In the genomic region with DNA sequence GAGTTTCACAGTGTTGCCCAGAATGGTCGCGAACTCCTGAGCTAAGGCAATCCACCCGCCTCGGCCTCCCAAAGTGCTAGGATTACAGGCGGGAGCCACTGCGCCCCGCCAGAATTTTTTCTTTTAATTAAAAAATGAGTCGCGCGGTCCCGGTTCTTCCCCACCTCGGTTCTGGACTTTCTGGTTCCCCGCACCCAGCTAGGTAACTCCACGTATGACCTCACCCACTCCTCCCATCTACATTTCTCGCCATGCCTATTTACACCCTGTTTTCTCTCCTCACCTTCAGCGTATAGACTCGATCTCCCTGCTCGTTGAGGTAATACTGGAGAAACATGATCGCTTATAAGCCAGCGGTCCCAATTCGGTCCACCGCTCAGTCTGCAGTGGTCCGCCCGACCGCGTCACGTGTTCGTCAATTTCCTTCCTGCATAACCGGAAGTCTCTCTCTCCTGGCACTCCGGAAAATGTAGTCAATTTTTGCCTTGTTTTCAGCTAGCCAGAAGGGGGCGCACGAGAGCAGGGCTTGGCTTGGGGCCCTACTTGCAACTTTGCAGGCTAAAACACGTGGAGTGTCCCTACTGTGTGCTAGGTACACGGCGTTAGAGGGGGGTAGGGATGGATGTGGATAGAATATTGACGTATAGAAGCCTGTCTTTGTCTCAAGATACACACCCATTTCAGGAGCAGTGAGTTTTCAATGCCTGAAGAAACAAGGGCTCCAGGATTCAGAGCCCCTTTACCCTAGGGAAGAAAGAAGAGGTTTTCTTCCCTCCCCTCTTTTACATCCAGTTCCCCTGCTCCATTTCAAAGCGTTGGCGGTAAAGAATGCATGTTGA, we compare ENCODE assay signal across 1 cellular context.
A peak's percentile ranks its signal among the peaks of the same experiment; 100 is the strongest.
TF ChIP-seq lines count a peak whose summit lies in the region.

TSS of gene NOP10 (minus strand) at position 400 of the 839 bp plus-strand sequence. CDS start at position 337, 63 bp downstream.
A gene with protein sequence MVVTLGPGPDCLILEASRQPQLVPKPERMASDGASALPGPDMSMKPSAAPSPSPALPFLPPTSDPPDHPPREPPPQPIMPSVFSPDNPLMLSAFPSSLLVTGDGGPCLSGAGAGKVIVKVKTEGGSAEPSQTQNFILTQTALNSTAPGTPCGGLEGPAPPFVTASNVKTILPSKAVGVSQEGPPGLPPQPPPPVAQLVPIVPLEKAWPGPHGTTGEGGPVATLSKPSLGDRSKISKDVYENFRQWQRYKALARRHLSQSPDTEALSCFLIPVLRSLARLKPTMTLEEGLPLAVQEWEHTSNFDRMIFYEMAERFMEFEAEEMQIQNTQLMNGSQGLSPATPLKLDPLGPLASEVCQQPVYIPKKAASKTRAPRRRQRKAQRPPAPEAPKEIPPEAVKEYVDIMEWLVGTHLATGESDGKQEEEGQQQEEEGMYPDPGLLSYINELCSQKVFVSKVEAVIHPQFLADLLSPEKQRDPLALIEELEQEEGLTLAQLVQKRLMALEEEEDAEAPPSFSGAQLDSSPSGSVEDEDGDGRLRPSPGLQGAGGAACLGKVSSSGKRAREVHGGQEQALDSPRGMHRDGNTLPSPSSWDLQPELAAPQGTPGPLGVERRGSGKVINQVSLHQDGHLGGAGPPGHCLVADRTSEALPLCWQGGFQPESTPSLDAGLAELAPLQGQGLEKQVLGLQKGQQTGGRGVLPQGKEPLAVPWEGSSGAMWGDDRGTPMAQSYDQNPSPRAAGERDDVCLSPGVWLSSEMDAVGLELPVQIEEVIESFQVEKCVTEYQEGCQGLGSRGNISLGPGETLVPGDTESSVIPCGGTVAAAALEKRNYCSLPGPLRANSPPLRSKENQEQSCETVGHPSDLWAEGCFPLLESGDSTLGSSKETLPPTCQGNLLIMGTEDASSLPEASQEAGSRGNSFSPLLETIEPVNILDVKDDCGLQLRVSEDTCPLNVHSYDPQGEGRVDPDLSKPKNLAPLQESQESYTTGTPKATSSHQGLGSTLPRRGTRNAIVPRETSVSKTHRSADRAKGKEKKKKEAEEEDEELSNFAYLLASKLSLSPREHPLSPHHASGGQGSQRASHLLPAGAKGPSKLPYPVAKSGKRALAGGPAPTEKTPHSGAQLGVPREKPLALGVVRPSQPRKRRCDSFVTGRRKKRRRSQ (plus strand): TSS at position 579 of the 839 bp plus-strand sequence. CDS start 382 bp downstream, outside the sequence.

TF ChIP-seq in HepG2, 621 proteins besides CTCF, POLR2A, EP300 and RAD21 (continued from another document and continues in another):
- TF ChIP-seq CEBPZ (IDR thresholded peaks at IDR 0.05; ENCODE audit: low read length) (no peak), HES4 (CRISPR knock-in tag; IDR thresholded peaks at IDR 0.05; ENCODE audit: borderline replicate concordance) (no peak), ZNF543 (CRISPR knock-in tag; IDR thresholded peaks at IDR 0.05) (no peak), MTF2 (CRISPR knock-in tag; IDR thresholded peaks at IDR 0.05; ENCODE audit: borderline replicate concordance) (no peak), SCMH1 (CRISPR knock-in tag; IDR thresholded peaks at IDR 0.05; ENCODE audit: borderline replicate concordance) (no peak), KLF15 (CRISPR knock-in tag; IDR thresholded peaks at IDR 0.05; ENCODE audit: borderline replicate concordance) (no peak), NFE2L2 (IDR thresholded peaks at IDR 0.05; ENCODE audit: low read length) (no peak), ZNF180 (CRISPR knock-in tag; IDR thresholded peaks at IDR 0.05; ENCODE audit: borderline replicate concordance, low read depth) (no peak), MXD1 (CRISPR knock-in tag; IDR thresholded peaks at IDR 0.05) (peak; percentile 71; the same call in 1 of the 2 replicates), ZNF501 (CRISPR knock-in tag; IDR thresholded peaks at IDR 0.05) (no peak), ZNF530 (CRISPR knock-in tag; IDR thresholded peaks at IDR 0.05; ENCODE audit: low read depth) (no peak), KDM5A (IDR thresholded peaks at IDR 0.05; ENCODE audit: borderline replicate concordance, low read length) (peak; percentile 72; the same call in 1 of the 2 replicates), PITX1 (CRISPR knock-in tag; IDR thresholded peaks at IDR 0.05) (no peak), MTA3 (CRISPR knock-in tag; IDR thresholded peaks at IDR 0.05) (no peak), HDAC2 (CRISPR knock-in tag; IDR thresholded peaks at IDR 0.05) (peak; percentile 81), ZBTB20 (CRISPR knock-in tag; IDR thresholded peaks at IDR 0.05; ENCODE audit: borderline replicate concordance, low read depth) (peak; percentile 53; the same call in 1 of the 2 replicates), GPN1 (CRISPR knock-in tag; IDR thresholded peaks at IDR 0.05; ENCODE audit: borderline replicate concordance) (no peak), CENPBD1 (CRISPR knock-in tag; IDR thresholded peaks at IDR 0.05; ENCODE audit: borderline replicate concordance, low read depth) (no peak), NCOA1 (CRISPR knock-in tag; IDR thresholded peaks at IDR 0.05) (no peak), MXD3 (CRISPR knock-in tag; IDR thresholded peaks at IDR 0.05) (peak; percentile 32; the same call in 1 of the 2 replicates), DNMT3B (CRISPR knock-in tag; conservative IDR thresholded peaks at IDR 0.05) (no peak), ZNF143 (CRISPR knock-in tag; IDR thresholded peaks at IDR 0.05) (peak; percentile 69; the same call in 1 of the 2 replicates), ZBTB38 (CRISPR knock-in tag; IDR thresholded peaks at IDR 0.05) (peak; percentile 65; the same call in 1 of the 2 replicates), KDM4B (CRISPR knock-in tag; IDR thresholded peaks at IDR 0.05) (no peak; the same call in 1 of the 2 replicates), MAFF (IDR thresholded peaks at IDR 0.05; ENCODE audit: low read depth, low read length) (no peak), KDM3A (CRISPR knock-in tag; IDR thresholded peaks at IDR 0.05; ENCODE audit: low read depth) (no peak), ZNF615 (CRISPR knock-in tag; IDR thresholded peaks at IDR 0.05; ENCODE audit: borderline replicate concordance) (no peak), HHEX (CRISPR knock-in tag; IDR thresholded peaks at IDR 0.05) (0 out of 2 replicates have a peak, but pooled peaks have one; percentile 34), FOXK1 (CRISPR knock-in tag; IDR thresholded peaks at IDR 0.05; ENCODE audit: borderline replicate concordance, low read depth) (peak; percentile 73; the same call in 1 of the 2 replicates), NRL (CRISPR knock-in tag; IDR thresholded peaks at IDR 0.05; ENCODE audit: borderline replicate concordance) (peak; percentile 55; the same call in 1 of the 2 replicates), SMAD9 (CRISPR knock-in tag; IDR thresholded peaks at IDR 0.05) (no peak), PHB2 (IDR thresholded peaks at IDR 0.05; ENCODE audit: partially characterized antibody) (no peak), MAFK (conservative IDR thresholded peaks at IDR 0.05 in 1 of 2, IDR thresholded peaks at IDR 0.05 in 1 of 2; ENCODE audit: low read length in 2 of 2) (no peak), HOXA9 (CRISPR knock-in tag; IDR thresholded peaks at IDR 0.05; ENCODE audit: borderline replicate concordance) (no peak), ZNF776 (CRISPR knock-in tag; IDR thresholded peaks at IDR 0.05) (no peak), ZNF343 (CRISPR knock-in tag; IDR thresholded peaks at IDR 0.05) (peak; percentile 72; the same call in 1 of the 2 replicates), ZNF878 (CRISPR knock-in tag; IDR thresholded peaks at IDR 0.05) (peak; percentile 75; the same call in 1 of the 2 replicates)
- TF ChIP-seq, protein P1, sequence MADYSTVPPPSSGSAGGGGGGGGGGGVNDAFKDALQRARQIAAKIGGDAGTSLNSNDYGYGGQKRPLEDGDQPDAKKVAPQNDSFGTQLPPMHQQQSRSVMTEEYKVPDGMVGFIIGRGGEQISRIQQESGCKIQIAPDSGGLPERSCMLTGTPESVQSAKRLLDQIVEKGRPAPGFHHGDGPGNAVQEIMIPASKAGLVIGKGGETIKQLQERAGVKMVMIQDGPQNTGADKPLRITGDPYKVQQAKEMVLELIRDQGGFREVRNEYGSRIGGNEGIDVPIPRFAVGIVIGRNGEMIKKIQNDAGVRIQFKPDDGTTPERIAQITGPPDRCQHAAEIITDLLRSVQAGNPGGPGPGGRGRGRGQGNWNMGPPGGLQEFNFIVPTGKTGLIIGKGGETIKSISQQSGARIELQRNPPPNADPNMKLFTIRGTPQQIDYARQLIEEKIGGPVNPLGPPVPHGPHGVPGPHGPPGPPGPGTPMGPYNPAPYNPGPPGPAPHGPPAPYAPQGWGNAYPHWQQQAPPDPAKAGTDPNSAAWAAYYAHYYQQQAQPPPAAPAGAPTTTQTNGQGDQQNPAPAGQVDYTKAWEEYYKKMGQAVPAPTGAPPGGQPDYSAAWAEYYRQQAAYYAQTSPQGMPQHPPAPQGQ (CRISPR knock-in tag; IDR thresholded peaks at IDR 0.05; ENCODE audit: borderline replicate concordance) = no peak
- TF ChIP-seq, protein P2, sequence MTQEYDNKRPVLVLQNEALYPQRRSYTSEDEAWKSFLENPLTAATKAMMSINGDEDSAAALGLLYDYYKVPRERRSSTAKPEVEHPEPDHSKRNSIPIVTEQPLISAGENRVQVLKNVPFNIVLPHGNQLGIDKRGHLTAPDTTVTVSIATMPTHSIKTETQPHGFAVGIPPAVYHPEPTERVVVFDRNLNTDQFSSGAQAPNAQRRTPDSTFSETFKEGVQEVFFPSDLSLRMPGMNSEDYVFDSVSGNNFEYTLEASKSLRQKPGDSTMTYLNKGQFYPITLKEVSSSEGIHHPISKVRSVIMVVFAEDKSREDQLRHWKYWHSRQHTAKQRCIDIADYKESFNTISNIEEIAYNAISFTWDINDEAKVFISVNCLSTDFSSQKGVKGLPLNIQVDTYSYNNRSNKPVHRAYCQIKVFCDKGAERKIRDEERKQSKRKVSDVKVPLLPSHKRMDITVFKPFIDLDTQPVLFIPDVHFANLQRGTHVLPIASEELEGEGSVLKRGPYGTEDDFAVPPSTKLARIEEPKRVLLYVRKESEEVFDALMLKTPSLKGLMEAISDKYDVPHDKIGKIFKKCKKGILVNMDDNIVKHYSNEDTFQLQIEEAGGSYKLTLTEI (CRISPR knock-in tag; conservative IDR thresholded peaks at IDR 0.05) = no peak
- TF ChIP-seq, protein P3, sequence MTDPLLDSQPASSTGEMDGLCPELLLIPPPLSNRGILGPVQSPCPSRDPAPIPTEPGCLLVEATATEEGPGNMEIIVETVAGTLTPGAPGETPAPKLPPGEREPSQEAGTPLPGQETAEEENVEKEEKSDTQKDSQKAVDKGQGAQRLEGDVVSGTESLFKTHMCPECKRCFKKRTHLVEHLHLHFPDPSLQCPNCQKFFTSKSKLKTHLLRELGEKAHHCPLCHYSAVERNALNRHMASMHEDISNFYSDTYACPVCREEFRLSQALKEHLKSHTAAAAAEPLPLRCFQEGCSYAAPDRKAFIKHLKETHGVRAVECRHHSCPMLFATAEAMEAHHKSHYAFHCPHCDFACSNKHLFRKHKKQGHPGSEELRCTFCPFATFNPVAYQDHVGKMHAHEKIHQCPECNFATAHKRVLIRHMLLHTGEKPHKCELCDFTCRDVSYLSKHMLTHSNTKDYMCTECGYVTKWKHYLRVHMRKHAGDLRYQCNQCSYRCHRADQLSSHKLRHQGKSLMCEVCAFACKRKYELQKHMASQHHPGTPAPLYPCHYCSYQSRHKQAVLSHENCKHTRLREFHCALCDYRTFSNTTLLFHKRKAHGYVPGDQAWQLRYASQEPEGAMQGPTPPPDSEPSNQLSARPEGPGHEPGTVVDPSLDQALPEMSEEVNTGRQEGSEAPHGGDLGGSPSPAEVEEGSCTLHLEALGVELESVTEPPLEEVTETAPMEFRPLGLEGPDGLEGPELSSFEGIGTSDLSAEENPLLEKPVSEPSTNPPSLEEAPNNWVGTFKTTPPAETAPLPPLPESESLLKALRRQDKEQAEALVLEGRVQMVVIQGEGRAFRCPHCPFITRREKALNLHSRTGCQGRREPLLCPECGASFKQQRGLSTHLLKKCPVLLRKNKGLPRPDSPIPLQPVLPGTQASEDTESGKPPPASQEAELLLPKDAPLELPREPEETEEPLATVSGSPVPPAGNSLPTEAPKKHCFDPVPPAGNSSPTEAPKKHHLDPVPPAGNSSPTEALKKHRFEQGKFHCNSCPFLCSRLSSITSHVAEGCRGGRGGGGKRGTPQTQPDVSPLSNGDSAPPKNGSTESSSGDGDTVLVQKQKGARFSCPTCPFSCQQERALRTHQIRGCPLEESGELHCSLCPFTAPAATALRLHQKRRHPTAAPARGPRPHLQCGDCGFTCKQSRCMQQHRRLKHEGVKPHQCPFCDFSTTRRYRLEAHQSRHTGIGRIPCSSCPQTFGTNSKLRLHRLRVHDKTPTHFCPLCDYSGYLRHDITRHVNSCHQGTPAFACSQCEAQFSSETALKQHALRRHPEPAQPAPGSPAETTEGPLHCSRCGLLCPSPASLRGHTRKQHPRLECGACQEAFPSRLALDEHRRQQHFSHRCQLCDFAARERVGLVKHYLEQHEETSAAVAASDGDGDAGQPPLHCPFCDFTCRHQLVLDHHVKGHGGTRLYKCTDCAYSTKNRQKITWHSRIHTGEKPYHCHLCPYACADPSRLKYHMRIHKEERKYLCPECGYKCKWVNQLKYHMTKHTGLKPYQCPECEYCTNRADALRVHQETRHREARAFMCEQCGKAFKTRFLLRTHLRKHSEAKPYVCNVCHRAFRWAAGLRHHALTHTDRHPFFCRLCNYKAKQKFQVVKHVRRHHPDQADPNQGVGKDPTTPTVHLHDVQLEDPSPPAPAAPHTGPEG (CRISPR knock-in tag; IDR thresholded peaks at IDR 0.05) = peak; percentile 100
